In genomic region chr3:8239718-8240698, GRCh38 we compare ENCODE assay signal across 8 cellular contexts.
DNase-seq lines count a peak whose midpoint lies in the region; ATAC-seq, FAIRE-seq and TF ChIP-seq lines count a peak whose summit lies in the region.

No MANE protein-coding gene starts in this region.

- H3K4me2 ChIP-seq in PC-9 (no peak overlapping the region), K562 (ENCODE audit: insufficient read depth, low read length) (no peak overlapping the region), keratinocyte (ENCODE audit: control insufficient read depth, extremely low read depth, insufficient read depth, low read depth, low read length) (no peak overlapping the region)

- TF ChIP-seq POLR2A in K562 (conservative IDR thresholded peaks at IDR 0.05), result no peak

- POLR2A ChIA-PET in PC-9 (lab: Charles Lee; ENCODE audit: unreplicated experiment) (interaction anchor here (0.6 kb wide), 1 partner anchor 204 kb away, joined by 4 read pairs; no protein-coding TSS in a partner anchor), K562 (lab: Yijun Ruan, JAX) (interaction anchor here (0.7 to 1.5 kb wide), 2 partner anchors 10 to 54 kb away, joined by 3 to 4 read pairs; no protein-coding TSS in a partner anchor)

- 4% methylated on average over 4 of the region's 4 CpGs for WGBS in K562 (ENCODE audit: insufficient coverage, low coverage, missing lambda C conversion rate)

- peak; percentile 46 for FAIRE-seq in K562 (lab: Jason Lieb, UNC)
- peak; percentile 48 for FAIRE-seq in keratinocyte (lab: Jason Lieb, UNC)

- no peaks in the 10 kb centered on the region for H3F3A ChIP-seq in PC-9 (ENCODE audit: insufficient read depth, low read depth)

- H3K36me3 ChIP-seq in PC-9 (ENCODE audit: low read depth) (no peaks in the 10 kb centered on the region), K562 (ENCODE audit: control insufficient read depth, insufficient read depth, low read length) (no peaks in the 10 kb centered on the region), keratinocyte (ENCODE audit: control insufficient read depth in 2 of 2, extremely low read depth in 1 of 2, insufficient read depth in 2 of 2, low read length in 2 of 2) (no peaks in the 10 kb centered on the region)

- TF ChIP-seq CTCF in PC-9 (conservative IDR thresholded peaks at IDR 0.05) (peak; percentile 85), K562 (IDR thresholded peaks at IDR 0.05 in 2 of 3, conservative IDR thresholded peaks at IDR 0.05 in 1 of 3; ENCODE audit: insufficient read depth in 2 of 3, low read depth in 1 of 3, low read length in 3 of 3) (peak; percentile 41 to 73 (median 68); a peak in 5 of 6 replicates), keratinocyte (optimal IDR thresholded peaks at IDR 0.05 in 1 of 3, IDR thresholded peaks at IDR 0.05 in 1 of 3, conservative IDR thresholded peaks at IDR 0.05 in 1 of 3; ENCODE audit: extremely low read depth in 1 of 3, insufficient read depth in 2 of 3, low read length in 3 of 3) (peak; percentile 49 to 85 (median 74))

- TF ChIP-seq EP300 in K562 (IDR thresholded peaks at IDR 0.05; ENCODE audit: low read length), result no peak

- H3K9me1 ChIP-seq in K562 (ENCODE audit: control insufficient read depth, insufficient read depth, low read length), result no peaks in the 10 kb centered on the region
- no peaks in the 10 kb centered on the region for H3K9me1 ChIP-seq in keratinocyte (ENCODE audit: control insufficient read depth, extremely low read depth, insufficient read depth, low read length)

- H3K9me3 ChIP-seq in PC-9 (ENCODE audit: insufficient read depth, low read depth), result no peaks in the 10 kb centered on the region
- H3K9me3 ChIP-seq in K562 (replicated peaks; ENCODE audit: control insufficient read depth, insufficient read depth, low read depth, low read length), result no peaks in the 10 kb centered on the region
- H3K9me3 ChIP-seq in keratinocyte (ENCODE audit: control insufficient read depth, low read depth, low read length), result no peaks in the 10 kb centered on the region

- no peak overlapping the region for H2AFZ ChIP-seq in PC-9
- no peak overlapping the region for H2AFZ ChIP-seq in K562 (ENCODE audit: low read depth, low read length)
- H2AFZ ChIP-seq in keratinocyte (ENCODE audit: control insufficient read depth, low read length), result no peak overlapping the region

- H3K27ac ChIP-seq in PC-9 (no peak overlapping the region), K562 (ENCODE audit: extremely low read depth, low read depth, low read length) (no peak overlapping the region), keratinocyte (ENCODE audit: control insufficient read depth, insufficient read depth, low read length) (no peak overlapping the region)

- in situ Hi-C loops in G401 (cut with HindIII; ENCODE audit: low sequenced_read_pairs), result no loop called here
- in situ Hi-C loops in K562 (cut with MboI), result no loop called here

- H3K4me1 ChIP-seq in PC-9 (replicated peaks; ENCODE audit: insufficient read depth), result no peaks in the 10 kb centered on the region
- H3K4me1 ChIP-seq in K562 (replicated peaks in 1 of 2; ENCODE audit: control insufficient read depth in 2 of 2, insufficient read depth in 2 of 2, low read length in 2 of 2), result no peaks in the 10 kb centered on the region
- no peaks in the 10 kb centered on the region for H3K4me1 ChIP-seq in keratinocyte (ENCODE audit: control insufficient read depth, extremely low read depth, insufficient read depth, low read length)

- no TSS peak for BruUV-seq in PC-9 (replicated peaks; lab: Mats Ljungman, UMichigan)
- BruUV-seq in K562 (replicated peaks; lab: Mats Ljungman, UMichigan), result no TSS peak

- intact Hi-C loops in PC-9 (cut with micrococcal nuclease; ENCODE audit: unreplicated experiment), result loop anchor here (1.0 to 10.0 kb wide), 2 partner anchors 129 to 175 kb away; no protein-coding TSS in a partner anchor
- intact Hi-C loops in K562 (cut with micrococcal nuclease), result no loop called here

- H3K79me2 ChIP-seq in PC-9 (ENCODE audit: low read depth), result no peaks in the 10 kb centered on the region
- no peaks in the 10 kb centered on the region for H3K79me2 ChIP-seq in K562 (ENCODE audit: control insufficient read depth, insufficient read depth, low read length)
- H3K79me2 ChIP-seq in keratinocyte (ENCODE audit: control insufficient read depth, insufficient read depth, low read length), result no peaks in the 10 kb centered on the region

- ATAC-seq in GM21360 (IDR thresholded peaks at IDR 0.05; ENCODE audit: unreplicated experiment), result peak; percentile 96
- ATAC-seq in HG03457 (IDR thresholded peaks at IDR 0.05; ENCODE audit: unreplicated experiment), result peak; percentile 92
- ATAC-seq in K562, result peak; percentile 74; the same call in 2 of the 3 replicates

- CTCF ChIA-PET in PC-9 (lab: Charles Lee) (interaction anchor here (0.6 to 1.7 kb wide), 3 partner anchors 38 to 177 kb away, joined by 3 to 7 read pairs (median 3); no protein-coding TSS in a partner anchor), K562 (lab: Yijun Ruan, JAX; ENCODE audit: low intra/inter-chr PET ratio) (no interaction called here)

- H3K9me2 ChIP-seq in PC-9 (ENCODE audit: insufficient read depth), result no peaks in the 10 kb centered on the region

- H3K4me3 ChIP-seq in PC-9 (no peak overlapping the region), K562 (no peak overlapping the region), keratinocyte (ENCODE audit: control insufficient read depth in 2 of 3, extremely low read depth in 1 of 3, insufficient read depth in 2 of 3, low read depth in 1 of 3, low read length in 3 of 3) (no peak overlapping the region)

- DNase-seq in G401 (ENCODE audit: low spot score) (peak; percentile 10), PC-9 (peak in 1 of 2 experiments; percentile 18), K562 (ENCODE audit: extremely low read depth in 1 of 4, low spot score in 3 of 4) (peak; percentile 44 to 56 (median 54)), keratinocyte (ENCODE audit: low read depth, low spot score) (peak; percentile 17), NCI-H524 treated with DMSO at 0.1 percent for 48 hours (lab: John Stamatoyannopoulos, UW) (no peak)
- DNase-seq in stimulated activated CD8-positive, alpha-beta memory T cell treated with anti-CD3 and anti-CD28 coated beads, Interleukin-4, amount 100 ng/mL, for 48 hours, result peak; percentile 48

- dilution Hi-C loops in keratinocyte (cut with MboI; ENCODE audit: extremely low pct_ligation_motif_present, low sequenced_read_pairs), result no loop called here

- H4K20me1 ChIP-seq in PC-9 (ENCODE audit: insufficient read depth) (no peaks in the 10 kb centered on the region), K562 (replicated peaks; ENCODE audit: control insufficient read depth, insufficient read depth, low read length) (no peaks in the 10 kb centered on the region), keratinocyte (ENCODE audit: control insufficient read depth, extremely low read depth, insufficient read depth, low read length) (no peaks in the 10 kb centered on the region)

- no peaks in the 10 kb centered on the region for H3K27me3 ChIP-seq in PC-9 (ENCODE audit: insufficient read depth, low read depth)
- H3K27me3 ChIP-seq in K562 (ENCODE audit: control insufficient read depth in 2 of 2, insufficient read depth in 2 of 2, low read length in 2 of 2), result no peaks in the 10 kb centered on the region
- H3K27me3 ChIP-seq in keratinocyte (ENCODE audit: control insufficient read depth, extremely low read depth, insufficient read depth, low read length), result no peaks in the 10 kb centered on the region

- peak; percentile 62 to 76 for TF ChIP-seq RAD21 in K562 (CRISPR knock-in tag; conservative IDR thresholded peaks at IDR 0.05 in 1 of 2, IDR thresholded peaks at IDR 0.05 in 1 of 2)

- H3K9ac ChIP-seq in K562 (ENCODE audit: insufficient read depth in 1 of 2, low read depth in 2 of 2, low read length in 2 of 2) (no peak overlapping the region), keratinocyte (ENCODE audit: control insufficient read depth, extremely low read depth, insufficient read depth, low read length) (no peak overlapping the region)

TF ChIP-seq in K562, 482 proteins besides CTCF, POLR2A, EP300 and RAD21:
- no peak for TF ChIP-seq ZNF224 (CRISPR knock-in tag; IDR thresholded peaks at IDR 0.05)
- no peak for TF ChIP-seq NRF1 (conservative IDR thresholded peaks at IDR 0.05 in 1 of 2, IDR thresholded peaks at IDR 0.05 in 1 of 2)
- TF ChIP-seq JUNB (CRISPR knock-in tag; conservative IDR thresholded peaks at IDR 0.05), result no peak
- no peak for TF ChIP-seq ELF1 (tag; IDR thresholded peaks at IDR 0.05)
- peak; percentile 52 for TF ChIP-seq SMC3 (conservative IDR thresholded peaks at IDR 0.05; ENCODE audit: insufficient read depth, low read depth, low read length)
- peak; percentile 45; the same call in 1 of the 2 replicates for TF ChIP-seq KLF16 (IDR thresholded peaks at IDR 0.05)
- TF ChIP-seq KDM2B (CRISPR knock-in tag; IDR thresholded peaks at IDR 0.05), result no peak
- TF ChIP-seq, protein P1, sequence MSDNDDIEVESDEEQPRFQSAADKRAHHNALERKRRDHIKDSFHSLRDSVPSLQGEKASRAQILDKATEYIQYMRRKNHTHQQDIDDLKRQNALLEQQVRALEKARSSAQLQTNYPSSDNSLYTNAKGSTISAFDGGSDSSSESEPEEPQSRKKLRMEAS (CRISPR knock-in tag; IDR thresholded peaks at IDR 0.05), result no peak
- TF ChIP-seq STAG1 (CRISPR knock-in tag; IDR thresholded peaks at IDR 0.05; ENCODE audit: borderline replicate concordance), result no peak
- TF ChIP-seq, protein P2, sequence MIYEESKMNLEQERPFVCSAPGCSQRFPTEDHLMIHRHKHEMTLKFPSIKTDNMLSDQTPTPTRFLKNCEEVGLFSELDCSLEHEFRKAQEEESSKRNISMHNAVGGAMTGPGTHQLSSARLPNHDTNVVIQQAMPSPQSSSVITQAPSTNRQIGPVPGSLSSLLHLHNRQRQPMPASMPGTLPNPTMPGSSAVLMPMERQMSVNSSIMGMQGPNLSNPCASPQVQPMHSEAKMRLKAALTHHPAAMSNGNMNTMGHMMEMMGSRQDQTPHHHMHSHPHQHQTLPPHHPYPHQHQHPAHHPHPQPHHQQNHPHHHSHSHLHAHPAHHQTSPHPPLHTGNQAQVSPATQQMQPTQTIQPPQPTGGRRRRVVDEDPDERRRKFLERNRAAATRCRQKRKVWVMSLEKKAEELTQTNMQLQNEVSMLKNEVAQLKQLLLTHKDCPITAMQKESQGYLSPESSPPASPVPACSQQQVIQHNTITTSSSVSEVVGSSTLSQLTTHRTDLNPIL (CRISPR knock-in tag; IDR thresholded peaks at IDR 0.05), result no peak
- TF ChIP-seq GTF2F1 (IDR thresholded peaks at IDR 0.05; ENCODE audit: low read depth, low read length), result no peak
- TF ChIP-seq ZNF354B (CRISPR knock-in tag; IDR thresholded peaks at IDR 0.05), result no peak
